In genomic region chr3:61521229-61521628, GRCh38 we compare ENCODE assay signal across 10 cellular contexts. TPM values are rescaled to one million over a fixed set of nuclear protein-coding genes. Genes with fewer than 3 reads are reported as not detected.
DNase-seq lines count a peak whose midpoint lies in the region; ATAC-seq, FAIRE-seq and TF ChIP-seq lines count a peak whose summit lies in the region.
"Had no signal": no experiment of that assay in that cellular context is flagged by ENCODE, and none has a peak within 500 bp of the region (broad histone marks: within the 10 kb centered on the region; RNA-seq: fewer than 3 reads in every experiment).

No MANE protein-coding gene starts in this region.

- no peaks in the 10 kb centered on the region; the same call in 1 of the 2 replicates for H3K4me1 ChIP-seq in GM12878 (ENCODE audit: control insufficient read depth, insufficient read depth, low read length)
- no peaks in the 10 kb centered on the region for H3K4me1 ChIP-seq in foreskin keratinocyte
- H3K4me1 ChIP-seq in suprapubic skin: no peaks in the 10 kb centered on the region
- peaks cover 0 to 6% (median 2%) of the 10 kb centered on the region in 4 donors for H3K4me1 ChIP-seq in tibial nerve

- H3K36me3 ChIP-seq in GM12878 (ENCODE audit: control insufficient read depth in 2 of 2, insufficient read depth in 2 of 2, low read length in 1 of 2) (no peaks in the 10 kb centered on the region), suprapubic skin (no peaks in the 10 kb centered on the region), tibial nerve (no peaks in the 10 kb centered on the region)

- BruUV-seq in GM12878 (replicated peaks; lab: Mats Ljungman, UMichigan): no TSS peak

- intact Hi-C loops in GM12878 (cut with micrococcal nuclease; ENCODE audit: unreplicated experiment): loop anchor here (1.0 to 5.0 kb wide), 3 partner anchors 26 to 269 kb away; partner anchors contain the start of gene FHIT

- no peaks in the 10 kb centered on the region for H3K9me3 ChIP-seq in GM12878 (replicated peaks; ENCODE audit: control insufficient read depth, insufficient read depth, low read length)
- H3K9me3 ChIP-seq in suprapubic skin: no peaks in the 10 kb centered on the region
- H3K9me3 ChIP-seq in tibial nerve: no peaks in the 10 kb centered on the region

- H3K27me3 ChIP-seq in GM12878 (replicated peaks in 1 of 2; ENCODE audit: control insufficient read depth in 2 of 2, insufficient read depth in 2 of 2, low read length in 1 of 2) (no peaks in the 10 kb centered on the region), foreskin keratinocyte (no peaks in the 10 kb centered on the region), suprapubic skin (no peaks in the 10 kb centered on the region), tibial nerve (no peaks in the 10 kb centered on the region)

- H3K27ac ChIP-seq in GM12878 (ENCODE audit: control insufficient read depth, insufficient read depth) (no peak overlapping the region), foreskin keratinocyte (no peak overlapping the region), suprapubic skin (no peak overlapping the region), tibial nerve (no peak overlapping the region)

- 0% methylated on average over 1 of the region's 1 CpG for WGBS in GM12878 (ENCODE audit: insufficient coverage, insufficient replicate concordance, low lambda C conversion rate, missing lambda C conversion rate)
- 71% methylated on average over 1 of the region's 1 CpG for WGBS in suprapubic skin
- WGBS in tibial nerve, 2 donors: 65 to 70% methylated on average over 1 of the region's 1 CpG

- TF ChIP-seq EP300 in GM12878 (IDR thresholded peaks at IDR 0.05; ENCODE audit: borderline replicate concordance in 1 of 2, control insufficient read depth in 1 of 2, low read depth in 2 of 2, low read length in 2 of 2) (peak; percentile 49 to 70; a peak in 2 of 4 replicates), suprapubic skin (IDR thresholded peaks at IDR 0.05) (no peak), tibial nerve (IDR thresholded peaks at IDR 0.05) (no peak)

- FAIRE-seq in GM12878 (lab: Jason Lieb, UNC): peak; percentile 72

- TF ChIP-seq POLR2A in GM12878 (IDR thresholded peaks at IDR 0.05; ENCODE audit: low read depth, low read length) (no peak), suprapubic skin (IDR thresholded peaks at IDR 0.05) (no peak), tibial nerve (IDR thresholded peaks at IDR 0.05) (no peak)

- CTCF ChIA-PET in GM12878 (lab: Yijun Ruan, JAX): interaction anchor here (0.6 to 5.3 kb wide), 8 partner anchors 9 to 717 kb away, joined by 3 to 40 read pairs (median 3); partner anchors contain the start of gene PTPRG

- no peak for TF ChIP-seq RAD21 in GM12878 (IDR thresholded peaks at IDR 0.05; ENCODE audit: insufficient read depth, low read depth, low read length)

- RAD21 ChIA-PET in GM12878 (lab: Charles Lee; ENCODE audit: unreplicated experiment): interaction anchor here (0.6 to 2.9 kb wide), 16 partner anchors 9 to 374 kb away, joined by 3 to 19 read pairs (median 4); partner anchors contain the start of gene PTPRG

- H3K4me3 ChIP-seq in GM12878 (no peak overlapping the region), suprapubic skin (no peak overlapping the region), tibial nerve (no peak overlapping the region)

- H4K20me1 ChIP-seq in GM12878 (ENCODE audit: control insufficient read depth, insufficient read depth): no peaks in the 10 kb centered on the region

- H3K9ac ChIP-seq in GM12878 (ENCODE audit: control insufficient read depth, insufficient read depth, low read length): no peak overlapping the region

- no peaks in the 10 kb centered on the region for H3K79me2 ChIP-seq in GM12878 (ENCODE audit: control insufficient read depth, insufficient read depth, low read length)

- H3K4me2 ChIP-seq in GM12878 (ENCODE audit: control insufficient read depth, insufficient read depth): no peak overlapping the region

- ATAC-seq in GM18498 (IDR thresholded peaks at IDR 0.05; ENCODE audit: unreplicated experiment): peak; percentile 96
- peak; percentile 93 for ATAC-seq in HG03108 (IDR thresholded peaks at IDR 0.05; ENCODE audit: unreplicated experiment)
- peak; percentile 96 for ATAC-seq in GM12878
- ATAC-seq in foreskin keratinocyte: no peak

- H2AFZ ChIP-seq in GM12878 (ENCODE audit: control insufficient read depth, low read depth, low read length): no peak overlapping the region

- DNase-seq in GM20000 (ENCODE audit: low spot score) (peak; percentile 68), GM12878 (ENCODE audit: low read depth, low spot score) (peak; percentile 77), foreskin keratinocyte (no peak), DMS 273 (lab: John Stamatoyannopoulos, UW; ENCODE audit: unreplicated experiment) (no peak), suprapubic skin (ENCODE audit: low spot score in 2 of 2) (no peak), tibial nerve (ENCODE audit: low spot score in 2 of 2) (no peak)
- DNase-seq: NCI-H1105 treated with DMSO at 0.1 percent for 48 hours had no signal

- SMC1A ChIA-PET in GM12878 (lab: Charles Lee; ENCODE audit: uncharacterized antibody, unreplicated experiment): interaction anchor here (0.6 to 3.9 kb wide), 10 partner anchors 9 to 994 kb away, joined by 3 to 33 read pairs (median 7); no protein-coding TSS in a partner anchor

- in situ Hi-C loops in GM12878 (cut with MboI): no loop called here

- POLR2A ChIA-PET in GM12878 (lab: Charles Lee): interaction anchor here (0.5 to 1.2 kb wide), 6 partner anchors 10 to 1066 kb away, joined by 3 to 4 read pairs (median 3); no protein-coding TSS in a partner anchor

- TF ChIP-seq CTCF in GM20000 (IDR thresholded peaks at IDR 0.05; ENCODE audit: extremely low read depth, missing control alignments) (no peak), GM12878 (IDR thresholded peaks at IDR 0.05 in 2 of 3, conservative IDR thresholded peaks at IDR 0.05 in 1 of 3; ENCODE audit: control insufficient read depth in 2 of 3, extremely low read depth in 1 of 3, insufficient read depth in 1 of 3, low read depth in 3 of 3, low read length in 3 of 3) (no peak), foreskin keratinocyte (conservative IDR thresholded peaks at IDR 0.05) (no peak), suprapubic skin (IDR thresholded peaks at IDR 0.05) (no peak), tibial nerve (IDR thresholded peaks at IDR 0.05) (no peak)

TF ChIP-seq in GM12878, 131 proteins besides CTCF, POLR2A, EP300 and RAD21 (continues in another document):
- TF ChIP-seq EED (IDR thresholded peaks at IDR 0.05; ENCODE audit: low read depth) (peak; percentile 41; the same call in 1 of the 2 replicates), IRF4 (IDR thresholded peaks at IDR 0.05; ENCODE audit: low read depth, low read length) (no peak), BCLAF1 (IDR thresholded peaks at IDR 0.05) (no peak), NR2F1 (conservative IDR thresholded peaks at IDR 0.05) (peak; percentile 52), TBL1XR1 (IDR thresholded peaks at IDR 0.05; ENCODE audit: low read depth, low read length) (no peak), CREB1 (IDR thresholded peaks at IDR 0.05; ENCODE audit: low read depth) (no peak)
- TF ChIP-seq, protein P1, sequence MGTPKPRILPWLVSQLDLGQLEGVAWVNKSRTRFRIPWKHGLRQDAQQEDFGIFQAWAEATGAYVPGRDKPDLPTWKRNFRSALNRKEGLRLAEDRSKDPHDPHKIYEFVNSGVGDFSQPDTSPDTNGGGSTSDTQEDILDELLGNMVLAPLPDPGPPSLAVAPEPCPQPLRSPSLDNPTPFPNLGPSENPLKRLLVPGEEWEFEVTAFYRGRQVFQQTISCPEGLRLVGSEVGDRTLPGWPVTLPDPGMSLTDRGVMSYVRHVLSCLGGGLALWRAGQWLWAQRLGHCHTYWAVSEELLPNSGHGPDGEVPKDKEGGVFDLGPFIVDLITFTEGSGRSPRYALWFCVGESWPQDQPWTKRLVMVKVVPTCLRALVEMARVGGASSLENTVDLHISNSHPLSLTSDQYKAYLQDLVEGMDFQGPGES (IDR thresholded peaks at IDR 0.05): no peak

RNA-seq across cellular contexts. Expression of gene PTPRG, which starts 40.1 kb away (rescaled TPM):
- total RNA-seq in GM12878 (2013; cell fraction: nucleolus; rRNA removed): 176 and 181 TPM in 2 replicates
- total RNA-seq in GM12878 (2014; rRNA removed) (2.5 and 3.0 TPM in 2 replicates), GM12878 (2014; rRNA removed; fragmentation: Illumina TruSeq; extraction: Trizol) (2.3 and 2.4 TPM in 2 replicates), GM12878 (2021) (3.0 and 3.2 TPM in 2 replicates), foreskin keratinocyte (18.6 and 20.8 TPM in 2 replicates), suprapubic skin (10 to 100 TPM; 11.0 to 18.5 (median 14.9) TPM), tibial nerve (100 to 1,000 TPM; 112 to 174 (median 121) TPM)
- 0.09 TPM for polyA plus RNA-seq in GM12878 (2011; ENCODE audit: low read depth)
- polyA plus RNA-seq in GM12878 (2011; rRNA removed) (20.7 and 22.2 TPM in 2 replicates), GM12878 (2014; fragmentation: Illumina TruSeq; extraction: Trizol) (1.7 and 2.0 TPM in 2 replicates), GM12878 (2014; fragmentation: Nextera tagmentation; extraction: Ambion mirVana) (under 1 TPM; 0.29 to 0.42 TPM), GM12878 (2014; rRNA removed) (1.0 and 1.3 TPM in 2 replicates), GM12878 (2016; fragmentation: Nextera tagmentation; extraction: Ambion mirVana) (under 1 TPM; 0.62 to 0.72 TPM), foreskin keratinocyte (2.0 and 2.3 TPM in 2 replicates)
- 13.0 and 15.2 TPM in 2 replicates for polyA plus RNA-seq in GM12878 (2011; cell fraction: cytosol; rRNA removed)
- polyA plus RNA-seq in GM12878 (2011; cell fraction: nucleus; rRNA removed): 26.3 and 30.4 TPM in 2 replicates
- polyA plus RNA-seq in GM12878 (2012): 0.05 and 0.06 TPM in 2 replicates
- 77.6 and 83.6 TPM in 2 replicates for polyA minus RNA-seq in GM12878 (2011; rRNA and poly(A)+ RNA removed)
- 24.1 and 26.8 TPM in 2 replicates for polyA minus RNA-seq in GM12878 (2011; cell fraction: cytosol; rRNA and poly(A)+ RNA removed)
- polyA minus RNA-seq in GM12878 (2011; cell fraction: nucleus; rRNA and poly(A)+ RNA removed): 86.3 and 180 TPM in 2 replicates
- total RNA-seq: activated CD8-positive, alpha-beta memory T cell treated with anti-CD3 and anti-CD28 coated beads for 36 hours had no signal

Comparison
In these comparisons a context has a peak if more than half of its experiments do, and no peak if none do; other contexts are left out.
1. DNase-seq: peak in GM20000 (single experiment) and GM12878 (single experiment); none in foreskin keratinocyte (0 of 2), DMS 273 (single experiment), suprapubic skin (0 of 2) and tibial nerve (0 of 2).